8 cellular contexts compared by ENCODE assay signal in the genomic region with DNA sequence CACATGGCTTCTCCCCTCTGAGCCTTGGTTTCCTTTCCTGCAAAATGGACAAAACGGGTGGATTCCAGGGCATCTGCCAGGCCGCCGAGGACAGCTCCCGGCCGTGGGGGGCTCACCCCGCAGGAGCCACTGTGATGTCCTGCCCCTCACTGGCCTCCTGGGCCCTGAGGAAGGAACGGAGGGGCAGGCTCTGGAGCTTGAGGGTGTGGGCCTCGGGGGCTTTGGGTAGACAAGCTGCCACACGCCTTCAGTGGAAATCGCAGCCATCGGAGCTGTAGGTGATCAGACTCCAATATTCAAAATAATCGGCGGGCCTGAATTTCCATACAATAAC. TPM values are rescaled to one million over a fixed set of nuclear protein-coding genes. Genes with fewer than 3 reads are reported as not detected.
DNase-seq lines count a peak whose midpoint lies in the region; ATAC-seq and TF ChIP-seq lines count a peak whose summit lies in the region.

No MANE protein-coding gene starts in this region.

- no peak for TF ChIP-seq POLR2A in heart left ventricle (IDR thresholded peaks at IDR 0.05)
- no peak for TF ChIP-seq POLR2A in vagina (IDR thresholded peaks at IDR 0.05)

- peak overlapping the region; percentile 80 for H2AFZ ChIP-seq in osteoblast (ENCODE audit: low read length)

- H3K9me3 Mint-ChIP-seq in naive thymus-derived CD8-positive, alpha-beta T cell: no peaks in the 10 kb centered on the region
- H3K9me3 Mint-ChIP-seq in activated CD8-positive, alpha-beta T cell treated with anti-CD3 and anti-CD28 coated beads, Interleukin-2, amount 10 ng/mL, durations not matched to agents 7 days and 5 days (ENCODE audit: insufficient read depth): no peaks in the 10 kb centered on the region

- H3K27me3 Mint-ChIP-seq in naive thymus-derived CD8-positive, alpha-beta T cell: no peaks in the 10 kb centered on the region
- H3K27me3 Mint-ChIP-seq in activated CD8-positive, alpha-beta T cell treated with anti-CD3 and anti-CD28 coated beads, Interleukin-2, amount 10 ng/mL, durations not matched to agents 7 days and 5 days (ENCODE audit: low read depth): no peaks in the 10 kb centered on the region

- H3K27ac ChIP-seq in heart left ventricle (peak overlapping the region; percentile 75 to 98 (median 90)), right atrium auricular region (peak overlapping the region; percentile 89 to 92), osteoblast (ENCODE audit: low read depth, low read length) (peak overlapping the region; percentile 41), vagina (peak overlapping the region; percentile 61)

- peaks cover 5 to 44% (median 30%) of the 10 kb centered on the region in 4 donors for H3K4me1 Mint-ChIP-seq in naive thymus-derived CD8-positive, alpha-beta T cell
- peaks cover 28% of the 10 kb centered on the region for H3K4me1 Mint-ChIP-seq in activated CD8-positive, alpha-beta T cell treated with anti-CD3 and anti-CD28 coated beads, Interleukin-2, amount 10 ng/mL, durations not matched to agents 7 days and 5 days (ENCODE audit: low read depth)

- WGBS in heart left ventricle, 4 donors: 53 to 69% (median 62%) methylated on average over 7 to 13 of the region's 13 CpGs

- H4K20me1 ChIP-seq in osteoblast (ENCODE audit: insufficient read depth, low read length): no peaks in the 10 kb centered on the region

- H3K27me3 ChIP-seq in heart left ventricle: no peaks in the 10 kb centered on the region
- no peaks in the 10 kb centered on the region for H3K27me3 ChIP-seq in right atrium auricular region
- H3K27me3 ChIP-seq in osteoblast (ENCODE audit: insufficient read depth, low read length): peaks cover 5% of the 10 kb centered on the region
- H3K27me3 ChIP-seq in vagina: no peaks in the 10 kb centered on the region

- H3K9me3 ChIP-seq in heart left ventricle: no peaks in the 10 kb centered on the region
- H3K9me3 ChIP-seq in right atrium auricular region: no peaks in the 10 kb centered on the region
- H3K9me3 ChIP-seq in osteoblast (ENCODE audit: low read depth, low read length): no peaks in the 10 kb centered on the region
- H3K9me3 ChIP-seq in vagina: no peaks in the 10 kb centered on the region

- POLR2A ChIA-PET in naive thymus-derived CD8-positive, alpha-beta T cell (lab: Charles Lee): interaction anchor here (1.8 kb wide), 1 partner anchor 14 kb away, joined by 7 read pairs; no protein-coding TSS in a partner anchor
- POLR2A ChIA-PET in activated CD8-positive, alpha-beta T cell treated with anti-CD3 and anti-CD28 coated beads, Interleukin-2, amount 10 ng/mL, durations not matched to agents 7 days and 5 days (lab: Charles Lee): no interaction called here

- no peak overlapping the region for H3K4me2 ChIP-seq in osteoblast (ENCODE audit: insufficient read depth, low read length)

- H3K36me3 ChIP-seq in heart left ventricle (no peaks in the 10 kb centered on the region), right atrium auricular region (no peaks in the 10 kb centered on the region), osteoblast (ENCODE audit: insufficient read depth, low read length) (no peaks in the 10 kb centered on the region), vagina (no peaks in the 10 kb centered on the region)

- H3K4me3 ChIP-seq in heart left ventricle: peak overlapping the region in 8 of 12 donors; percentile 30 to 55 (median 40)
- H3K4me3 ChIP-seq in right atrium auricular region: peak overlapping the region in 1 of 2 donors; percentile 38
- H3K4me3 ChIP-seq in osteoblast (ENCODE audit: insufficient read depth, low read length): peak overlapping the region; percentile 62
- H3K4me3 ChIP-seq in vagina: peak overlapping the region in 1 of 2 donors; percentile 41

- DNase-seq in heart left ventricle (no peak), Right ventricle myocardium superior (no peak), right atrium auricular region (ENCODE audit: low spot score) (no peak), osteoblast (ENCODE audit: insufficient read length, low spot score, missing footprints) (no peak), vagina (ENCODE audit: extremely low spot score in 2 of 2) (no peak)
- DNase-seq in naive thymus-derived CD8-positive, alpha-beta T cell: no peak
- DNase-seq in activated CD8-positive, alpha-beta T cell treated with anti-CD3 and anti-CD28 coated beads, Interleukin-2, amount 10 ng/mL, durations not matched to agents 7 days and 5 days: no peak

- ATAC-seq in heart left ventricle: no peak
- ATAC-seq in Right ventricle myocardium superior (ENCODE audit: poor library complexity): no peak
- no peak for ATAC-seq in GM18868 (IDR thresholded peaks at IDR 0.05; ENCODE audit: unreplicated experiment)
- no peak for ATAC-seq in naive thymus-derived CD8-positive, alpha-beta T cell
- ATAC-seq in activated CD8-positive, alpha-beta T cell treated with anti-CD3 and anti-CD28 coated beads, Interleukin-2, amount 10 ng/mL, durations not matched to agents 7 days and 5 days: no peak

- H3K79me2 ChIP-seq in osteoblast (ENCODE audit: insufficient read depth, low read length): no peaks in the 10 kb centered on the region

- H3K36me3 Mint-ChIP-seq in naive thymus-derived CD8-positive, alpha-beta T cell: no peaks in the 10 kb centered on the region
- no peaks in the 10 kb centered on the region for H3K36me3 Mint-ChIP-seq in activated CD8-positive, alpha-beta T cell treated with anti-CD3 and anti-CD28 coated beads, Interleukin-2, amount 10 ng/mL, durations not matched to agents 7 days and 5 days (ENCODE audit: low read depth)

- no peak overlapping the region for H3K27ac Mint-ChIP-seq in naive thymus-derived CD8-positive, alpha-beta T cell
- H3K27ac Mint-ChIP-seq in activated CD8-positive, alpha-beta T cell treated with anti-CD3 and anti-CD28 coated beads, Interleukin-2, amount 10 ng/mL, durations not matched to agents 7 days and 5 days: no peak overlapping the region

- no peak overlapping the region for H3K4me3 Mint-ChIP-seq in naive thymus-derived CD8-positive, alpha-beta T cell
- no peak overlapping the region for H3K4me3 Mint-ChIP-seq in activated CD8-positive, alpha-beta T cell treated with anti-CD3 and anti-CD28 coated beads, Interleukin-2, amount 10 ng/mL, durations not matched to agents 7 days and 5 days

- intact Hi-C loops in heart left ventricle (cut with DNase I) (loop anchor here in 1 of 10 donors (10.0 kb wide), 1 partner anchor 51 kb away; no protein-coding TSS in a partner anchor), Right ventricle myocardium superior (cut with DNase I) (no loop called here), vagina (cut with DNase I) (loop anchor here (2.0 kb wide), 1 partner anchor 19 kb away; no protein-coding TSS in a partner anchor)

- TF ChIP-seq CTCF in heart left ventricle (IDR thresholded peaks at IDR 0.05): no peak
- no peak for TF ChIP-seq CTCF in right atrium auricular region (IDR thresholded peaks at IDR 0.05)
- TF ChIP-seq CTCF in osteoblast (IDR thresholded peaks at IDR 0.05; ENCODE audit: extremely low read depth, low read depth, low read length): no peak
- TF ChIP-seq CTCF in vagina (IDR thresholded peaks at IDR 0.05): no peak

- CTCF ChIA-PET in activated CD8-positive, alpha-beta T cell treated with anti-CD3 and anti-CD28 coated beads, Interleukin-2, amount 10 ng/mL, durations not matched to agents 7 days and 5 days (lab: Charles Lee): no interaction called here

- peaks cover 10 to 64% (median 32%) of the 10 kb centered on the region in 12 donors for H3K4me1 ChIP-seq in heart left ventricle
- peaks cover 0 to 48% of the 10 kb centered on the region in 2 donors for H3K4me1 ChIP-seq in right atrium auricular region
- H3K4me1 ChIP-seq in osteoblast (ENCODE audit: insufficient read depth, low read length): peaks cover 13% of the 10 kb centered on the region
- peaks cover 35% of the 10 kb centered on the region for H3K4me1 ChIP-seq in vagina

RNA-seq across cellular contexts. Expression of a gene that starts 32.2 kb away (rescaled TPM):
- total RNA-seq in heart left ventricle: 100 to 1,000 TPM in 4 of 9 donors, 10 to 100 TPM in 5; 71.1 to 115 (median 87.6) TPM
- 100 to 1,000 TPM; 100 to 140 TPM for polyA plus RNA-seq in heart left ventricle
- total RNA-seq in Right ventricle myocardium superior: 107 TPM
- total RNA-seq in right atrium auricular region: 10 to 100 TPM; 58.6 to 76.9 TPM
- 29.0 and 32.1 TPM in 2 replicates for total RNA-seq in osteoblast
- total RNA-seq in vagina: 57.9 TPM
- 10 to 100 TPM; 28.3 to 28.9 TPM for total RNA-seq in naive thymus-derived CD8-positive, alpha-beta T cell
- polyA plus RNA-seq in naive thymus-derived CD8-positive, alpha-beta T cell: 10 to 100 TPM; 19.4 to 24.7 (median 20.8) TPM
- 10 to 100 TPM; 29.3 to 31.9 TPM for total RNA-seq in activated CD8-positive, alpha-beta T cell treated with anti-CD3 and anti-CD28 coated beads, Interleukin-2, amount 10 ng/mL, durations not matched to agents 7 days and 5 days
